17 cellular contexts compared by ENCODE assay signal in genomic region chr10:26292058-26292457, GRCh38.
DNase-seq lines count a peak whose midpoint lies in the region; ATAC-seq and TF ChIP-seq lines count a peak whose summit lies in the region.
"Had no signal": no experiment of that assay in that cellular context is flagged by ENCODE, and none has a peak within 500 bp of the region (broad histone marks: within the 10 kb centered on the region; RNA-seq: fewer than 3 reads in every experiment).

No MANE protein-coding gene starts in this region.

- H2BK5ac ChIP-seq in trophoblast cell (ENCODE audit: low read depth, low read length, poor library complexity): peak overlapping the region; percentile 46

- no peak overlapping the region for H3K4me2 ChIP-seq in trophoblast cell (ENCODE audit: low read length)

- intact Hi-C loops in activated T-helper 1 cell treated with anti-CD3 and anti-CD28 coated beads, Interleukin-12 subunit alpha, Interleukin-12 subunit beta, Interleukin-2, Interleukin-4 antibody, amounts not matched to agents 30 ng/mL and 10 ng/mL and 1 ng/mL, durations not matched to agents 14 hours and 24 hours and 36 hours (cut with micrococcal nuclease): no loop called here

- no peak overlapping the region for H2AFZ ChIP-seq in trophoblast cell (ENCODE audit: insufficient read depth, low read length, poor library complexity)

- peak overlapping the region; percentile 39 for H2BK120ac ChIP-seq in trophoblast cell (ENCODE audit: insufficient read depth, low read length, poor library complexity)

- H4K8ac ChIP-seq in trophoblast cell (ENCODE audit: low read depth, low read length): no peak overlapping the region

- no peak for TF ChIP-seq CTCF in endodermal cell (conservative IDR thresholded peaks at IDR 0.05)

- H3K4me1 ChIP-seq in endodermal cell (ENCODE audit: control insufficient read depth, insufficient read depth, low read length) (no peaks in the 10 kb centered on the region), trophoblast cell (ENCODE audit: control insufficient read depth in 1 of 2, insufficient read depth in 2 of 2, low read length in 2 of 2) (peaks cover 7 to 10% of the 10 kb centered on the region in 2 experiments)
- H3K4me1 ChIP-seq: SJSA1 had no signal

- DNase-seq in NCI-H1092 treated with DMSO at 0.1 percent for 48 hours (lab: John Stamatoyannopoulos, UW) (peak; percentile 48), NCI-H146 treated with DMSO at 0.1 percent for 48 hours (lab: John Stamatoyannopoulos, UW; ENCODE audit: unreplicated experiment) (peak; percentile 33), endodermal cell (no peak), trophoblast cell (no peak)
- no peak for DNase-seq in activated CD4-positive, alpha-beta T cell treated with anti-CD3 and anti-CD28 coated beads, Interleukin-2, amount 50 U/mL, for 48 hours
- DNase-seq in activated T-helper 1 cell treated with anti-CD3 and anti-CD28 coated beads, Interleukin-12 subunit alpha, Interleukin-12 subunit beta, Interleukin-2, Interleukin-4 antibody, amounts not matched to agents 30 ng/mL and 10 ng/mL and 1 ng/mL, durations not matched to agents 14 hours and 24 hours and 36 hours (ENCODE audit: low spot score): no peak
- DNase-seq: Calu3; CD4-positive, alpha-beta memory T cell; DMS79 treated with DMSO at 0.1 percent for 48 hours; HCEC 1CT; NCI-H1694; SW 1271 had no signal

- peak overlapping the region; percentile 64 for H2AK5ac ChIP-seq in trophoblast cell (ENCODE audit: low read length)

- no peaks in the 10 kb centered on the region for H3K36me3 Mint-ChIP-seq in endodermal cell (ENCODE audit: low read depth)
- no peaks in the 10 kb centered on the region for H3K36me3 Mint-ChIP-seq in activated T-helper 1 cell treated with anti-CD3 and anti-CD28 coated beads, Interleukin-12 subunit alpha, Interleukin-12 subunit beta, Interleukin-2, Interleukin-4 antibody, amounts not matched to agents 30 ng/mL and 10 ng/mL and 1 ng/mL, durations not matched to agents 14 hours and 24 hours and 36 hours (ENCODE audit: low read depth)
- H3K36me3 Mint-ChIP-seq: CD4-positive, alpha-beta memory T cell; IgD-negative memory B cell had no signal

- H3K9me3 ChIP-seq in endodermal cell (ENCODE audit: control insufficient read depth, low read length) (no peaks in the 10 kb centered on the region), trophoblast cell (ENCODE audit: insufficient read depth, low read depth, low read length) (no peaks in the 10 kb centered on the region)
- H3K9me3 ChIP-seq: SJSA1 had no signal

- peaks cover 8% of the 10 kb centered on the region for H3K79me1 ChIP-seq in trophoblast cell (ENCODE audit: low read length)

- no peaks in the 10 kb centered on the region for H3K9me3 Mint-ChIP-seq in endodermal cell
- H3K9me3 Mint-ChIP-seq in activated T-helper 1 cell treated with anti-CD3 and anti-CD28 coated beads, Interleukin-12 subunit alpha, Interleukin-12 subunit beta, Interleukin-2, Interleukin-4 antibody, amounts not matched to agents 30 ng/mL and 10 ng/mL and 1 ng/mL, durations not matched to agents 14 hours and 24 hours and 36 hours: no peaks in the 10 kb centered on the region
- H3K9me3 Mint-ChIP-seq: IgD-negative memory B cell had no signal

- ATAC-seq in SK-N-SH treated with all-trans-retinoic acid at 6 μM for 48 hours: no peak

- H3K14ac ChIP-seq in trophoblast cell (ENCODE audit: low read length): no peak overlapping the region

- H4K12ac ChIP-seq in trophoblast cell (ENCODE audit: low read depth, low read length): no peak overlapping the region

- H3K18ac ChIP-seq in trophoblast cell (ENCODE audit: low read length): no peak overlapping the region

- H3K36me3 ChIP-seq in endodermal cell (ENCODE audit: control insufficient read depth, insufficient read depth, low read length) (no peaks in the 10 kb centered on the region), trophoblast cell (ENCODE audit: control insufficient read depth in 1 of 2, insufficient read depth in 2 of 2, low read length in 2 of 2) (peaks cover 0 to 2% of the 10 kb centered on the region in 2 experiments)
- H3K36me3 ChIP-seq: SJSA1 had no signal

- H4K91ac ChIP-seq in trophoblast cell (ENCODE audit: low read depth, low read length): peak overlapping the region; percentile 79

- H3K27ac ChIP-seq in endodermal cell (ENCODE audit: low read depth, low read length) (peak overlapping the region; percentile 21), trophoblast cell (ENCODE audit: low read depth, low read length) (no peak overlapping the region)
- H3K27ac ChIP-seq: HL-60, SJSA1 had no signal

- no peak overlapping the region for H3K27ac Mint-ChIP-seq in endodermal cell
- H3K27ac Mint-ChIP-seq in activated T-helper 1 cell treated with anti-CD3 and anti-CD28 coated beads, Interleukin-12 subunit alpha, Interleukin-12 subunit beta, Interleukin-2, Interleukin-4 antibody, amounts not matched to agents 30 ng/mL and 10 ng/mL and 1 ng/mL, durations not matched to agents 14 hours and 24 hours and 36 hours: no peak overlapping the region
- H3K27ac Mint-ChIP-seq: B cell; CD4-positive, alpha-beta memory T cell; IgD-negative memory B cell had no signal

- no peaks in the 10 kb centered on the region for H3K79me2 ChIP-seq in trophoblast cell (ENCODE audit: control insufficient read depth, insufficient read depth, low read length, poor library complexity)

- WGBS in endodermal cell (ENCODE audit: insufficient coverage in 1 of 2, insufficient read length in 1 of 2), 2 experiments: 80 to 85% methylated on average over 7 to 9 of the region's 9 CpGs
- WGBS in trophoblast cell (ENCODE audit: extremely low coverage, insufficient coverage, insufficient read length): no CpG with 5 or more reads among the region's 9 CpGs

- no peak overlapping the region for H3K23ac ChIP-seq in trophoblast cell (ENCODE audit: low read length)

- H3K27me3 ChIP-seq in endodermal cell (ENCODE audit: control insufficient read depth, insufficient read depth, low read length, poor library complexity, severe bottlenecking) (no peaks in the 10 kb centered on the region), trophoblast cell (ENCODE audit: insufficient read depth, low read length) (no peaks in the 10 kb centered on the region)

- peaks cover 4% of the 10 kb centered on the region for H3K4me1 Mint-ChIP-seq in endodermal cell
- no peaks in the 10 kb centered on the region for H3K4me1 Mint-ChIP-seq in activated T-helper 1 cell treated with anti-CD3 and anti-CD28 coated beads, Interleukin-12 subunit alpha, Interleukin-12 subunit beta, Interleukin-2, Interleukin-4 antibody, amounts not matched to agents 30 ng/mL and 10 ng/mL and 1 ng/mL, durations not matched to agents 14 hours and 24 hours and 36 hours (ENCODE audit: low read depth)
- H3K4me1 Mint-ChIP-seq: B cell, IgD-negative memory B cell had no signal

- no peaks in the 10 kb centered on the region for H3K27me3 Mint-ChIP-seq in endodermal cell (ENCODE audit: insufficient read depth)
- peaks cover 8% of the 10 kb centered on the region for H3K27me3 Mint-ChIP-seq in activated T-helper 1 cell treated with anti-CD3 and anti-CD28 coated beads, Interleukin-12 subunit alpha, Interleukin-12 subunit beta, Interleukin-2, Interleukin-4 antibody, amounts not matched to agents 30 ng/mL and 10 ng/mL and 1 ng/mL, durations not matched to agents 14 hours and 24 hours and 36 hours (ENCODE audit: insufficient read depth)

- peak overlapping the region; percentile 23 for H2BK12ac ChIP-seq in trophoblast cell (ENCODE audit: low read length)

- H3K9ac ChIP-seq in endodermal cell (ENCODE audit: extremely low read depth, low read length, poor library complexity, severe bottlenecking) (no peak overlapping the region), trophoblast cell (ENCODE audit: low read length) (no peak overlapping the region)

- H3K4me3 ChIP-seq in endodermal cell (ENCODE audit: low read length) (no peak overlapping the region), trophoblast cell (ENCODE audit: low read depth, low read length) (no peak overlapping the region)
- H3K4me3 ChIP-seq: SJSA1 had no signal

- no peak overlapping the region for H3K4ac ChIP-seq in trophoblast cell (ENCODE audit: low read depth, low read length)

- H3K4me3 Mint-ChIP-seq in endodermal cell: no peak overlapping the region
- no peak overlapping the region for H3K4me3 Mint-ChIP-seq in activated T-helper 1 cell treated with anti-CD3 and anti-CD28 coated beads, Interleukin-12 subunit alpha, Interleukin-12 subunit beta, Interleukin-2, Interleukin-4 antibody, amounts not matched to agents 30 ng/mL and 10 ng/mL and 1 ng/mL, durations not matched to agents 14 hours and 24 hours and 36 hours
- H3K4me3 Mint-ChIP-seq: B cell; CD4-positive, alpha-beta memory T cell; IgD-negative memory B cell had no signal

TF ChIP-seq in SK-N-SH treated with all-trans-retinoic acid at 6 μM for 48 hours, 23 proteins besides CTCF, POLR2A, EP300 and RAD21:
- TF ChIP-seq ZFP30 (CRISPR knock-in tag; IDR thresholded peaks at IDR 0.05) (no peak), CSDC2 (CRISPR knock-in tag; IDR thresholded peaks at IDR 0.05) (no peak), RARB (CRISPR knock-in tag; IDR thresholded peaks at IDR 0.05) (no peak)
- TF ChIP-seq, protein P1, sequence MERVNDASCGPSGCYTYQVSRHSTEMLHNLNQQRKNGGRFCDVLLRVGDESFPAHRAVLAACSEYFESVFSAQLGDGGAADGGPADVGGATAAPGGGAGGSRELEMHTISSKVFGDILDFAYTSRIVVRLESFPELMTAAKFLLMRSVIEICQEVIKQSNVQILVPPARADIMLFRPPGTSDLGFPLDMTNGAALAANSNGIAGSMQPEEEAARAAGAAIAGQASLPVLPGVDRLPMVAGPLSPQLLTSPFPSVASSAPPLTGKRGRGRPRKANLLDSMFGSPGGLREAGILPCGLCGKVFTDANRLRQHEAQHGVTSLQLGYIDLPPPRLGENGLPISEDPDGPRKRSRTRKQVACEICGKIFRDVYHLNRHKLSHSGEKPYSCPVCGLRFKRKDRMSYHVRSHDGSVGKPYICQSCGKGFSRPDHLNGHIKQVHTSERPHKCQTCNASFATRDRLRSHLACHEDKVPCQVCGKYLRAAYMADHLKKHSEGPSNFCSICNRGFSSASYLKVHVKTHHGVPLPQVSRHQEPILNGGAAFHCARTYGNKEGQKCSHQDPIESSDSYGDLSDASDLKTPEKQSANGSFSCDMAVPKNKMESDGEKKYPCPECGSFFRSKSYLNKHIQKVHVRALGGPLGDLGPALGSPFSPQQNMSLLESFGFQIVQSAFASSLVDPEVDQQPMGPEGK (CRISPR knock-in tag; IDR thresholded peaks at IDR 0.05; ENCODE audit: borderline replicate concordance): no peak
TF ChIP-seq in SK-N-SH treated with all-trans-retinoic acid at 6 μM for 48 hours: peak in this region for 0.

Comparison
In these comparisons a context has a peak if more than half of its experiments do, and no peak if none do; other contexts are left out.
1. DNase-seq: peak in NCI-H1092 treated with DMSO at 0.1 percent for 48 hours (single experiment) and NCI-H146 treated with DMSO at 0.1 percent for 48 hours (single experiment); none in endodermal cell (single experiment), trophoblast cell (0 of 2), activated CD4-positive, alpha-beta T cell treated with anti-CD3 and anti-CD28 coated beads, Interleukin-2, amount 50 U/mL, for 48 hours (0 of 2) and activated T-helper 1 cell treated with anti-CD3 and anti-CD28 coated beads, Interleukin-12 subunit alpha, Interleukin-12 subunit beta, Interleukin-2, Interleukin-4 antibody, amounts not matched to agents 30 ng/mL and 10 ng/mL and 1 ng/mL, durations not matched to agents 14 hours and 24 hours and 36 hours (single experiment).